ENCODE assay signal across 9 cellular contexts in genomic region chr11:12137938-12138731, GRCh38. TPM values are rescaled to one million over a fixed set of nuclear protein-coding genes. Genes with fewer than 3 reads are reported as not detected.
A peak's percentile ranks its signal among the peaks of the same experiment; 100 is the strongest.
DNase-seq lines count a peak whose midpoint lies in the region; ATAC-seq, FAIRE-seq and TF ChIP-seq lines count a peak whose summit lies in the region.
"Had no signal": no experiment of that assay in that cellular context is flagged by ENCODE, and none has a peak within 500 bp of the region (broad histone marks: within the 10 kb centered on the region; RNA-seq: fewer than 3 reads in every experiment).

No MANE protein-coding gene starts in this region.

- TF ChIP-seq EP300 in gastroesophageal sphincter (IDR thresholded peaks at IDR 0.05): no peak

- no peaks in the 10 kb centered on the region for H3F3A ChIP-seq in GM23338 (replicated peaks; ENCODE audit: low read depth)
- H3F3A ChIP-seq in smooth muscle cell (ENCODE audit: low read depth): peaks cover 33% of the 10 kb centered on the region

- H3K9me2 ChIP-seq in GM23338 (ENCODE audit: insufficient read depth): no peaks in the 10 kb centered on the region; the same call in 1 of the 2 replicates

- ATAC-seq in GM23338 (peak; percentile 57), gastroesophageal sphincter (peak; percentile 20), GM21423 (IDR thresholded peaks at IDR 0.05; ENCODE audit: unreplicated experiment) (no peak)

- 38 to 46% methylated on average over 5 to 8 of the region's 13 CpGs for WGBS in gastroesophageal sphincter (ENCODE audit: low coverage in 1 of 2), 2 donors
- whole genome bisulfite sequencing in smooth muscle cell (ENCODE audit: low lambda C conversion rate): 51% methylated on average over 13 of the region's 13 CpGs

- H2AFZ ChIP-seq in GM23338 (peak overlapping the region; percentile 38; the same call in 1 of the 2 replicates), smooth muscle cell (ENCODE audit: low read depth) (no peak overlapping the region)

- no peaks in the 10 kb centered on the region for H3K9me3 Mint-ChIP-seq in GM23338

- DNase-seq in GM23338 (ENCODE audit: low spot score) (no peak), smooth muscle cell (lab: John Stamatoyannopoulos, UW; ENCODE audit: unreplicated experiment) (no peak), HPDE6-E6E7 (ENCODE audit: extremely low spot score) (no peak), D721Med (ENCODE audit: insufficient read length, low spot score) (no peak), NCI-H2107 treated with DMSO at 0.1 percent for 48 hours (lab: John Stamatoyannopoulos, UW; ENCODE audit: unreplicated experiment) (no peak)
- DNase-seq: right lobe of liver had no signal

- H4K20me1 ChIP-seq in GM23338 (replicated peaks; ENCODE audit: insufficient read depth) (no peaks in the 10 kb centered on the region), smooth muscle cell (ENCODE audit: low read depth) (peaks cover 19% of the 10 kb centered on the region)

- no peak for TF ChIP-seq POLR2A in gastroesophageal sphincter (IDR thresholded peaks at IDR 0.05)

- TF ChIP-seq CTCF in GM23338 (conservative IDR thresholded peaks at IDR 0.05; ENCODE audit: low read depth in 2 of 2) (no peak), VCaP (conservative IDR thresholded peaks at IDR 0.05) (no peak), gastroesophageal sphincter (IDR thresholded peaks at IDR 0.05) (no peak), smooth muscle cell (IDR thresholded peaks at IDR 0.05; ENCODE audit: borderline replicate concordance, insufficient read depth, poor library complexity, severe bottlenecking) (no peak), D721Med (IDR thresholded peaks at IDR 0.05; ENCODE audit: insufficient read depth, missing control alignments) (no peak)

- FAIRE-seq in D721Med (lab: Jason Lieb, UNC): no peak

- H3K27ac Mint-ChIP-seq in GM23338: no peak overlapping the region

- H3K79me2 ChIP-seq in GM23338 (replicated peaks; ENCODE audit: insufficient read depth) (no peaks in the 10 kb centered on the region), smooth muscle cell (ENCODE audit: low read depth) (peaks cover 84% of the 10 kb centered on the region)

- peaks cover 6% of the 10 kb centered on the region for H3K27me3 Mint-ChIP-seq in GM23338 (ENCODE audit: insufficient read depth, low read depth, poor library complexity)

- H3K27me3 ChIP-seq in GM23338 (ENCODE audit: insufficient read depth) (no peaks in the 10 kb centered on the region), gastroesophageal sphincter (no peaks in the 10 kb centered on the region), smooth muscle cell (ENCODE audit: low read depth) (no peaks in the 10 kb centered on the region)
- H3K27me3 ChIP-seq: right lobe of liver had no signal

- H3K4me3 Mint-ChIP-seq in GM23338: no peak overlapping the region

- peaks cover 3% of the 10 kb centered on the region; the same call in 2 of the 3 replicates for H3K4me1 Mint-ChIP-seq in GM23338

- H3K36me3 ChIP-seq in GM23338 (ENCODE audit: insufficient read depth) (no peaks in the 10 kb centered on the region), gastroesophageal sphincter (no peaks in the 10 kb centered on the region), smooth muscle cell (ENCODE audit: low read depth) (no peaks in the 10 kb centered on the region)
- H3K36me3 ChIP-seq: right lobe of liver had no signal

- no peak overlapping the region for H3K27ac ChIP-seq in GM23338 (ENCODE audit: low read depth)
- H3K27ac ChIP-seq in VCaP: peak overlapping the region; percentile 75
- peak overlapping the region; percentile 68 to 90 (median 83) for H3K27ac ChIP-seq in gastroesophageal sphincter
- peak overlapping the region; percentile 97 for H3K27ac ChIP-seq in smooth muscle cell (ENCODE audit: low read depth)
- H3K27ac ChIP-seq: right lobe of liver had no signal

- H3K4me3 ChIP-seq in GM23338: no peak overlapping the region
- H3K4me3 ChIP-seq in gastroesophageal sphincter: no peak overlapping the region
- H3K4me3 ChIP-seq in smooth muscle cell: no peak overlapping the region
- H3K4me3 ChIP-seq: right lobe of liver had no signal

- no peaks in the 10 kb centered on the region for H3K36me3 Mint-ChIP-seq in GM23338 (ENCODE audit: low read depth)

- peak overlapping the region; percentile 81 for H3K9ac ChIP-seq in smooth muscle cell (ENCODE audit: low read depth)

- H3K4me1 ChIP-seq in GM23338 (ENCODE audit: insufficient read depth) (no peaks in the 10 kb centered on the region), gastroesophageal sphincter (peaks cover 11 to 96% (median 30%) of the 10 kb centered on the region in 3 donors), smooth muscle cell (ENCODE audit: low read depth) (peaks cover 23% of the 10 kb centered on the region)

- no peak overlapping the region for H3K4me2 ChIP-seq in GM23338
- H3K4me2 ChIP-seq in smooth muscle cell: peak overlapping the region; percentile 40

- no peaks in the 10 kb centered on the region for H3K9me3 ChIP-seq in gastroesophageal sphincter
- H3K9me3 ChIP-seq in smooth muscle cell (replicated peaks; ENCODE audit: low read depth): no peaks in the 10 kb centered on the region
- H3K9me3 ChIP-seq: right lobe of liver had no signal

TF ChIP-seq in GM23338, 12 proteins besides CTCF, POLR2A, EP300 and RAD21 (continues in another document):
- no peak for TF ChIP-seq ETS1 (IDR thresholded peaks at IDR 0.05)
- TF ChIP-seq NANOG (IDR thresholded peaks at IDR 0.05; ENCODE audit: borderline replicate concordance): no peak
- TF ChIP-seq ZNF114 (CRISPR knock-in tag; IDR thresholded peaks at IDR 0.05): no peak
- no peak for TF ChIP-seq STAT1 (IDR thresholded peaks at IDR 0.05; ENCODE audit: unreplicated experiment)
- no peak for TF ChIP-seq CREB1 (CRISPR knock-in tag; IDR thresholded peaks at IDR 0.05; ENCODE audit: low read depth)
- no peak for TF ChIP-seq EZH2 (IDR thresholded peaks at IDR 0.05; ENCODE audit: low read depth, unreplicated experiment)
- TF ChIP-seq REST (IDR thresholded peaks at IDR 0.05; ENCODE audit: unreplicated experiment): no peak
- no peak for TF ChIP-seq POLR2AphosphoS5 (IDR thresholded peaks at IDR 0.05; ENCODE audit: low read depth)
- TF ChIP-seq EZH2phosphoT487 (IDR thresholded peaks at IDR 0.05; ENCODE audit: unreplicated experiment): no peak
- no peak for TF ChIP-seq ZNF331 (CRISPR knock-in tag; IDR thresholded peaks at IDR 0.05; ENCODE audit: low read depth)

RNA-seq across cellular contexts. Expression of gene MICAL2, which starts 27.7 kb away (rescaled TPM):
- 1.4 and 1.7 TPM in 2 replicates for total RNA-seq in GM23338 (2014; rRNA removed; shearing (Covaris generic))
- 0.66 and 1.5 TPM in 2 replicates for polyA plus RNA-seq in GM23338 (2016; fragmentation: Nextera tagmentation; extraction: Ambion mirVana)
- 100 to 1,000 TPM; 196 to 550 (median 237) TPM for total RNA-seq in gastroesophageal sphincter
- 278 and 287 TPM in 2 replicates for total RNA-seq in smooth muscle cell
- 158 and 161 TPM in 2 replicates for polyA plus RNA-seq in smooth muscle cell

Comparison
In these comparisons a context has a peak if more than half of its experiments do, and no peak if none do; other contexts are left out.
1. RNA of gene MICAL2, which starts 27.7 kb away (total RNA-seq): 278 to 287 TPM in smooth muscle cell and 196 to 550 TPM in gastroesophageal sphincter; 1.4 to 1.7 TPM in GM23338; every median in the first group is over 10 times any median in the second.